ENCODE assay signal across 8 cellular contexts in the genomic region with DNA sequence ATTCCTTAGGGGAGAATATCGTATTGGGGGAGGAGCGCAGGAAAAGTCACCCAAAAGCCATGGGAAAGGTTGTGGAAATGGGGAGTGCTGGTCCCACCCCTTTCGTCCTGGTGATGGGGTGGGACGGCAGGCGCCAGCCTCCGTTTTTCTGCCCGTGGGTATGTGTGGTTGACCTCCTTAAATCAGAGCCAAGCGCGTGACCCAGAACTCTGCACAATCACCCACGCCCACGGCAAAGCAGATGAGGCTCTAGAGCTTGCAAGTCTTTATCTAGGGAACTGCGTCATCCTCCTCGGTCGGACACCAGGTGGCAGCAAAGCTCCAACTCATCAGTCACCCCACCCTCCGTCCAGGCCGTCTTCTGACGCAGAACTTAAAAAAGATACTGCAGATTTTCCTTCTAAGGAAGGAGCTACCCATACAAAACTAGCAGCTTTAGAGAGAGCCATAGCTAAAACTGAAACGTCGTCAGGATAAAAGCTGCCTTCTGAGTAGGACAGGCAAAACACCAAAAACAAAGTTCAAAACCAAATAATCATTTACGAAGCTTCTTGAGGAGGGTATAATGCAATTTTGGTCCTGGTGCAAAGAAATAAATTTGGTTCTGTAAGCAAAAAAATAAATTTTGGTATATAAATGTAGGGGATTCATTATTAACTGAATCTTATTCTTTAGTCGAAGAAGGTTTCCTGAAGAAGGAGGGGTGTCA.
DNase-seq lines count a peak whose midpoint lies in the region; ATAC-seq and TF ChIP-seq lines count a peak whose summit lies in the region.

No MANE protein-coding gene starts in this region.

- H3K27ac ChIP-seq in lung (ENCODE audit: low read depth in 1 of 2, low read length in 1 of 2), result no peak overlapping the region

- H3K4me3 ChIP-seq in lung, result no peak overlapping the region

- ATAC-seq in GM19438 (IDR thresholded peaks at IDR 0.05; ENCODE audit: low read depth, unreplicated experiment) (peak; percentile 93), lung (ENCODE audit: insufficient read depth, low FRiP score) (peak; percentile 91)

- peaks cover 82% of the 10 kb centered on the region for H3K4me1 Mint-ChIP-seq in activated CD4-positive, alpha-beta memory T cell treated with anti-CD3 and anti-CD28 coated beads, Interleukin-2, amount 10 ng/mL, durations not matched to agents 7 days and 5 days

- no peaks in the 10 kb centered on the region for H3K4me1 ChIP-seq in lung (ENCODE audit: control insufficient read depth in 2 of 2, insufficient read depth in 2 of 2, low read length in 2 of 2)

- peaks cover 21% of the 10 kb centered on the region for H3K36me3 Mint-ChIP-seq in activated CD4-positive, alpha-beta memory T cell treated with anti-CD3 and anti-CD28 coated beads, Interleukin-2, amount 10 ng/mL, durations not matched to agents 7 days and 5 days (ENCODE audit: low read depth)

- H3K9me3 ChIP-seq in lung (ENCODE audit: control insufficient read depth in 2 of 2, insufficient read depth in 1 of 2, low read length in 1 of 2), result no peaks in the 10 kb centered on the region

- CTCF ChIA-PET in activated CD4-positive, alpha-beta memory T cell treated with anti-CD3 and anti-CD28 coated beads, Interleukin-2, amount 10 ng/mL, durations not matched to agents 7 days and 5 days (lab: Charles Lee), result interaction anchor here (0.5 to 8.4 kb wide), 81 partner anchors 9 to 1468 kb away, joined by 3 to 272 read pairs (median 4); a partner anchor contains a TSS

- TF ChIP-seq CTCF in lung (IDR thresholded peaks at IDR 0.05; ENCODE audit: control extremely low read depth, extremely low read depth), result peak; percentile 69

- POLR2A ChIA-PET in activated CD4-positive, alpha-beta memory T cell treated with anti-CD3 and anti-CD28 coated beads, Interleukin-2, amount 10 ng/mL, durations not matched to agents 7 days and 5 days (lab: Charles Lee), result interaction anchor here (0.6 to 4.8 kb wide), 25 partner anchors 17 to 1025 kb away, joined by 3 to 64 read pairs (median 5); a partner anchor contains a TSS

- H3K36me3 ChIP-seq in lung (ENCODE audit: control insufficient read depth in 2 of 2, insufficient read depth in 2 of 2, low read length in 2 of 2), result no peaks in the 10 kb centered on the region

- H3K4me3 Mint-ChIP-seq in activated CD4-positive, alpha-beta memory T cell treated with anti-CD3 and anti-CD28 coated beads, Interleukin-2, amount 10 ng/mL, durations not matched to agents 7 days and 5 days, result no peak overlapping the region

- no peaks in the 10 kb centered on the region for H3K27me3 ChIP-seq in lung (ENCODE audit: control insufficient read depth, insufficient read depth)

- peaks cover 5% of the 10 kb centered on the region for H3K9me3 Mint-ChIP-seq in activated CD4-positive, alpha-beta memory T cell treated with anti-CD3 and anti-CD28 coated beads, Interleukin-2, amount 10 ng/mL, durations not matched to agents 7 days and 5 days

- 9 to 15% methylated on average over 21 of the region's 21 CpGs for WGBS in lung, 2 donors

- DNase-seq in C1 segment of cervical spinal cord (lab: John Stamatoyannopoulos, UW) (peak; percentile 1 to 80 (median 68)), HK-2 (ENCODE audit: unreplicated experiment) (peak; percentile 66), NCI-H748 treated with DMSO at 0.1 percent for 48 hours (lab: John Stamatoyannopoulos, UW) (peak; percentile 74), ecto neural progenitor cell (ENCODE audit: low spot score) (peak; percentile 88), lung (ENCODE audit: low spot score) (peak; percentile 85)
- DNase-seq in activated CD4-positive, alpha-beta memory T cell treated with anti-CD3 and anti-CD28 coated beads, Interleukin-2, amount 10 ng/mL, durations not matched to agents 7 days and 5 days, result peak; percentile 92
- DNase-seq in stimulated activated CD8-positive, alpha-beta memory T cell treated with anti-CD3 and anti-CD28 coated beads, Interleukin-12 subunit alpha, Interleukin-12 subunit beta, amount 100 ng/mL, for 1 hour (ENCODE audit: low read depth), result peak; percentile 83

- H3K27me3 Mint-ChIP-seq in activated CD4-positive, alpha-beta memory T cell treated with anti-CD3 and anti-CD28 coated beads, Interleukin-2, amount 10 ng/mL, durations not matched to agents 7 days and 5 days, result peaks cover 3% of the 10 kb centered on the region

- peak overlapping the region; percentile 75 for H3K27ac Mint-ChIP-seq in activated CD4-positive, alpha-beta memory T cell treated with anti-CD3 and anti-CD28 coated beads, Interleukin-2, amount 10 ng/mL, durations not matched to agents 7 days and 5 days
